Comparison of ENCODE assay signal across 8 cellular contexts in the genomic region with DNA sequence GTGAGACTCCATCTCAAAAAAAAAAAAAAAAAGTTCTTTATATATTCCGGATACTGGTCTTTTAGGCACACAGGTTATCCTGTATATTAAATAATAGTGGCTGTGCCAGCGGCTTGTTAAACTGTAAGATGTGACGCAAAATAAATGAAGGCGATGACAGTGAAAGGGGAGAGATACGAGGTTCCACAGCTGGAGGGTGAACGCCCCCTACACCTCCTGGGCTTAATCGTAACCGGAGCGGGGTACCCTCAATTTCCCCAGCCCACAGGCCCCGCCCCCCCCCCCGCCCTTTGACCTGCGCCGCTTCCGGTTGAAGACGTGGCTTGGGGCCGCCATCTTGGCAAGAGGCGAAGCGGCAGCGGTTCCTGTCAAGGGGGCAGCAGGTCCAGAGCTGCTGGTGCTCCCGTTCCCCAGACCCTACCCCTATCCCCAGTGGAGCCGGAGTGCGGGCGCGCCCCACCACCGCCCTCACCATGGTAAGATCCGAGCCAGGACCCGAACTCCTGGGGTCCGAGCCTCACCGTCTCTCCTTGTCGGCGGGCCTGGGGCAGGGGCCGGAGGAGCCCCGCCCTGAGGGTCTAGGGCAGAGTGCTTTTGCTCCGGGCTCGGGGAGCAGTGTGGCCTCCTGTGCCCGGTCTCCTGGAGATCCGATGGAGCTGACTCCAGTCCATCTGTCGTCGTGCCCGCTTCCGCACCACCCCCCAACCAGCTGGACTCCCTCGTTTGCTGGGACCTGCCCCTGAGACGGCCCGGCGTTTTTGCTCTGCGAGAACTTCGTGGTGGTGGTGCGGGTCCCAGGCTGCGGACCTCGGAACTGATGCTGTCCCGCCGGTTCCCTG. TPM values are rescaled to one million over a fixed set of nuclear protein-coding genes. Genes with fewer than 3 reads are reported as not detected.
DNase-seq lines count a peak whose midpoint lies in the region; ATAC-seq, FAIRE-seq and TF ChIP-seq lines count a peak whose summit lies in the region.

A gene (plus strand): TSS at position 335 of the 839 bp plus-strand sequence. CDS start 139 bp downstream, at position 474.

- peak within 1 kb of the TSS; percentile 85 for H3K18ac ChIP-seq in mesendoderm (ENCODE audit: low read length)

- no peak within 1 kb of the TSS for H4K8ac ChIP-seq in mesendoderm (ENCODE audit: low read depth, low read length)

- peak within 1 kb of the TSS; percentile 97 for H3K4ac ChIP-seq in mesendoderm (ENCODE audit: low read depth, low read length)

- 0 to 1% methylated on average over 13 to 52 of the region's 52 CpGs for WGBS in endodermal cell (ENCODE audit: insufficient coverage in 1 of 2, insufficient read length in 1 of 2), 2 experiments
- no CpG with 5 or more reads among the region's 52 CpGs for WGBS in mesendoderm (ENCODE audit: extremely low coverage, insufficient coverage, low lambda C conversion rate)

- TF ChIP-seq CTCF in endodermal cell (conservative IDR thresholded peaks at IDR 0.05), result no peak

- peak within 1 kb of the TSS; percentile 94 for H3K9ac ChIP-seq in endodermal cell (ENCODE audit: extremely low read depth, low read length, poor library complexity, severe bottlenecking)
- H3K9ac ChIP-seq in mesendoderm (ENCODE audit: low read length), result peak within 1 kb of the TSS; percentile 97

- H2AK5ac ChIP-seq in mesendoderm (ENCODE audit: low read length), result peak within 1 kb of the TSS; percentile 82

- H3K27me3 ChIP-seq in endodermal cell (ENCODE audit: control insufficient read depth, insufficient read depth, low read length, poor library complexity, severe bottlenecking) (no peaks in the 10 kb centered on the region), mesendoderm (ENCODE audit: insufficient read depth, low read length, poor library complexity) (no peaks in the 10 kb centered on the region)

- H3K4me2 ChIP-seq in mesendoderm (ENCODE audit: low read length), result peak within 1 kb of the TSS; percentile 96

- H3K79me2 ChIP-seq in mesendoderm (ENCODE audit: control insufficient read depth, insufficient read depth, low read length), result peaks cover 38% of the 10 kb centered on the region

- H3K23ac ChIP-seq in mesendoderm (ENCODE audit: low read length), result peak within 1 kb of the TSS; percentile 75

- H3K79me1 ChIP-seq in mesendoderm (ENCODE audit: low read length), result peaks cover 3% of the 10 kb centered on the region

- peaks cover 12% of the 10 kb centered on the region for H3K4me1 Mint-ChIP-seq in endodermal cell

- ATAC-seq in HG03521 (IDR thresholded peaks at IDR 0.05; ENCODE audit: unreplicated experiment), result peak; percentile 51

- H3K27ac ChIP-seq in endodermal cell (ENCODE audit: low read depth, low read length), result peak within 1 kb of the TSS; percentile 93
- peak within 1 kb of the TSS; percentile 74 for H3K27ac ChIP-seq in mesendoderm (ENCODE audit: low read depth, low read length)

- H4K5ac ChIP-seq in mesendoderm (ENCODE audit: low read length), result no peak within 1 kb of the TSS

- H3K27me3 Mint-ChIP-seq in endodermal cell (ENCODE audit: insufficient read depth), result no peaks in the 10 kb centered on the region

- H3K9me3 Mint-ChIP-seq in endodermal cell, result no peaks in the 10 kb centered on the region

- no peaks in the 10 kb centered on the region for H3K9me3 ChIP-seq in endodermal cell (ENCODE audit: control insufficient read depth, low read length)

- FAIRE-seq in GM19239 (lab: Jason Lieb, UNC), result peak; percentile 79

- peak within 1 kb of the TSS; percentile 64 for H2BK5ac ChIP-seq in mesendoderm (ENCODE audit: low read length)

- H3K4me3 Mint-ChIP-seq in endodermal cell, result peak within 1 kb of the TSS; percentile 94

- no peak within 1 kb of the TSS for H2BK120ac ChIP-seq in mesendoderm (ENCODE audit: low read depth, low read length)

- DNase-seq in AG20443 (ENCODE audit: low spot score) (peak; percentile 91), GM19239 (ENCODE audit: insufficient read length, low spot score) (peak; percentile 70), NOMO-1 (lab: John Stamatoyannopoulos, UW; ENCODE audit: unreplicated experiment in 2 of 2) (peak; percentile 67 to 72), endodermal cell (peak; percentile 96), mesendoderm (peak; percentile 91)
- DNase-seq in activated CD8-positive, alpha-beta memory T cell treated with anti-CD3 and anti-CD28 coated beads, Interleukin-2, amount 50 U/mL, for 1 hour (ENCODE audit: extremely low read depth), result peak; percentile 66
- DNase-seq in stimulated activated CD8-positive, alpha-beta memory T cell treated with anti-CD3 and anti-CD28 coated beads, Interleukin-12 subunit alpha, Interleukin-12 subunit beta, amount 100 ng/mL, for 4 hours (ENCODE audit: low read depth), result peak; percentile 69

- H3K36me3 Mint-ChIP-seq in endodermal cell (ENCODE audit: low read depth), result peaks cover 8% of the 10 kb centered on the region

- H2BK15ac ChIP-seq in mesendoderm (replicated peaks; ENCODE audit: low read depth), result no peak within 1 kb of the TSS

- H3K27ac Mint-ChIP-seq in endodermal cell, result peak within 1 kb of the TSS; percentile 90

- H3K4me3 ChIP-seq in endodermal cell (ENCODE audit: low read length) (peak within 1 kb of the TSS; percentile 98), mesendoderm (ENCODE audit: low read length) (peak within 1 kb of the TSS; percentile 90)

- no peaks in the 10 kb centered on the region for H3K4me1 ChIP-seq in endodermal cell (ENCODE audit: control insufficient read depth, insufficient read depth, low read length)
- no peaks in the 10 kb centered on the region for H3K4me1 ChIP-seq in mesendoderm (ENCODE audit: control insufficient read depth, low read depth, low read length)

- peak within 1 kb of the TSS; percentile 97 for H3K56ac ChIP-seq in mesendoderm (ENCODE audit: low read length)

- H3K36me3 ChIP-seq in endodermal cell (ENCODE audit: control insufficient read depth, insufficient read depth, low read length), result peaks cover 12% of the 10 kb centered on the region
- no peaks in the 10 kb centered on the region for H3K36me3 ChIP-seq in mesendoderm (ENCODE audit: control insufficient read depth, insufficient read depth, low read length)

RNA-seq across cellular contexts. Expression of the gene that starts here (rescaled TPM):
- total RNA-seq in endodermal cell, result 100 to 1,000 TPM; 130 to 161 TPM
- 133 TPM for polyA plus RNA-seq in endodermal cell (2013, experiment 1 of 2)
- 134 TPM for polyA plus RNA-seq in endodermal cell (2013, experiment 2 of 2)
- polyA plus RNA-seq in mesendoderm (2013, experiment 1 of 2), result 171 TPM
- 167 TPM for polyA plus RNA-seq in mesendoderm (2013, experiment 2 of 2)

Comparison
In these comparisons a context has a peak if more than half of its experiments do, and no peak if none do; other contexts are left out.
1. Peak in every context shown above with its lines: DNase-seq, ATAC-seq, H3K4me3 ChIP-seq and H3K27ac ChIP-seq.